Comparison of ENCODE assay signal across 8 cellular contexts in genomic region chr5:138653502-138653901, GRCh38.
DNase-seq lines count a peak whose midpoint lies in the region; ATAC-seq and TF ChIP-seq lines count a peak whose summit lies in the region.

No MANE protein-coding gene starts in this region.

- peaks cover 24% of the 10 kb centered on the region for H3K4me1 Mint-ChIP-seq in activated T-cell treated with anti-CD3 and anti-CD28 coated beads, Interleukin-2, amount 50 U/mL, for 72 hours (ENCODE audit: low read depth)

- peaks cover 95% of the 10 kb centered on the region for H3K27me3 Mint-ChIP-seq in activated T-cell treated with anti-CD3 and anti-CD28 coated beads, Interleukin-2, amount 50 U/mL, for 72 hours (ENCODE audit: low read depth)

- ATAC-seq in HG02885 (IDR thresholded peaks at IDR 0.05; ENCODE audit: poor library complexity, unreplicated experiment) (no peak), HG02852 (IDR thresholded peaks at IDR 0.05; ENCODE audit: unreplicated experiment) (no peak)
- ATAC-seq in activated T-cell treated with anti-CD3 and anti-CD28 coated beads, Interleukin-2, amount 50 U/mL, for 72 hours (replicated peaks in 1 of 2) = no peak

- no peaks in the 10 kb centered on the region for H3K9me3 Mint-ChIP-seq in activated T-cell treated with anti-CD3 and anti-CD28 coated beads, Interleukin-2, amount 50 U/mL, for 72 hours

- TF ChIP-seq CTCF in AG09309 (IDR thresholded peaks at IDR 0.05; ENCODE audit: control insufficient read depth, insufficient read depth, low read depth, low read length, missing control alignments) (peak; percentile 59), GM10266 (IDR thresholded peaks at IDR 0.05; ENCODE audit: control insufficient read depth, insufficient read depth, low read depth, missing control alignments) (peak; percentile 24), foreskin fibroblast (IDR thresholded peaks at IDR 0.05; ENCODE audit: low read depth, low read length) (peak; percentile 48)

- DNase-seq in AG09309 (ENCODE audit: low read depth) = no peak
- no peak for DNase-seq in GM10266 (ENCODE audit: extremely low spot score)
- peak; percentile 68 for DNase-seq in RPMI8226
- peak; percentile 19 to 53 for DNase-seq in foreskin fibroblast
- DNase-seq in AML-193 (lab: John Stamatoyannopoulos, UW) = no peak
- no peak for DNase-seq in activated T-cell treated with anti-CD3 and anti-CD28 coated beads, Interleukin-2, amount 50 U/mL, for 72 hours

- no peak overlapping the region for H3K4me3 Mint-ChIP-seq in activated T-cell treated with anti-CD3 and anti-CD28 coated beads, Interleukin-2, amount 50 U/mL, for 72 hours

- H3K27ac Mint-ChIP-seq in activated T-cell treated with anti-CD3 and anti-CD28 coated beads, Interleukin-2, amount 50 U/mL, for 72 hours = no peak overlapping the region

- H3K36me3 Mint-ChIP-seq in activated T-cell treated with anti-CD3 and anti-CD28 coated beads, Interleukin-2, amount 50 U/mL, for 72 hours (ENCODE audit: insufficient read depth in 2 of 2) = peaks cover 2 to 3% of the 10 kb centered on the region in 2 donors

- H3K4me3 ChIP-seq in AG09309 (ENCODE audit: control insufficient read depth, low read depth, low read length) (no peak overlapping the region), foreskin fibroblast (ENCODE audit: low read depth in 1 of 2, low read length in 2 of 2) (no peak overlapping the region)

Comparison
In these comparisons a context has a peak if more than half of its experiments do, and no peak if none do; other contexts are left out.
1. DNase-seq: peak in RPMI8226 (single experiment) and foreskin fibroblast (2 of 2); none in AG09309 (single experiment), GM10266 (single experiment), AML-193 (0 of 2) and activated T-cell treated with anti-CD3 and anti-CD28 coated beads, Interleukin-2, amount 50 U/mL, for 72 hours (0 of 2).
2. Peak in every context shown above with its lines, with median percentiles within 50 percentile points of each other: CTCF ChIP-seq.